31 cellular contexts compared by ENCODE assay signal in the genomic region with DNA sequence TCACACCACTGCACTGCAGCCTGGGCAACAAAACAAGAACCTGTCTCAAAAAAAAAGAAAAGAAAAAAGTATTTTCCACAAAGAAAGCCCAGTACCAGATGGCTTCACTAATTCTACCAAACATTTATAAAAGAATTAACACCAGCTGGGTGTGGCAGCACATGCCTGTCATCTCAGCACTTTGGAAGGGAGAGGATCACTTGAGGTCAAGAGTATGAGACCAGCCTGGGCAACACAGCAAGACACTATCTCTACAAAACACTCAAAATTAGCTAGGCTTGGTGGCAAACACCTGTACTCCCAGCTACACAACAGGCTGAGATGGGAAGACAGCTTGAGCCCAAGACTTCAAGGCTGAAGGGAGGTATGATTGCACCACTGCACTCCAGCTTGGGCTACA. TPM values are rescaled to one million over a fixed set of nuclear protein-coding genes. Genes with fewer than 3 reads are reported as not detected.
A peak's percentile ranks its signal among the peaks of the same experiment; 100 is the strongest.
DNase-seq lines count a peak whose midpoint lies in the region; ATAC-seq, FAIRE-seq and TF ChIP-seq lines count a peak whose summit lies in the region.
"Had no signal": no experiment of that assay in that cellular context is flagged by ENCODE, and none has a peak within 500 bp of the region (broad histone marks: within the 10 kb centered on the region; RNA-seq: fewer than 3 reads in every experiment).

No MANE protein-coding gene starts in this region.

- no peaks in the 10 kb centered on the region for H3F3A ChIP-seq in neural progenitor cell (ENCODE audit: low read depth)

- no peak overlapping the region for H3K4me3 Mint-ChIP-seq in activated CD8-positive, alpha-beta T cell treated with anti-CD3 and anti-CD28 coated beads for 36 hours
- no peak overlapping the region for H3K4me3 Mint-ChIP-seq in activated CD8-positive, alpha-beta T cell treated with anti-CD3 and anti-CD28 coated beads, Interleukin-2, amount 10 ng/mL, durations not matched to agents 7 days and 5 days
- no peak overlapping the region for H3K4me3 Mint-ChIP-seq in CD8-positive, alpha-beta T cell
- H3K4me3 Mint-ChIP-seq in naive thymus-derived CD8-positive, alpha-beta T cell: peak overlapping the region in 2 of 10 donors; percentile 2 to 40
- H3K4me3 Mint-ChIP-seq in neural progenitor cell: no peak overlapping the region
- H3K4me3 Mint-ChIP-seq: activated T-cell treated with anti-CD3 and anti-CD28 coated beads, Interleukin-2, amount 50 U/mL, for 72 hours; H9; T-helper 2 cell treated with Interferon-gamma antibody and Interleukin-4, amounts not matched to agents 5 μg/mL and 100 μg/mL, for 36 hours had no signal

- H3K9ac ChIP-seq in K562 (ENCODE audit: insufficient read depth in 1 of 2, low read depth in 2 of 2, low read length in 2 of 2) (peak overlapping the region in 1 of 2 experiments; percentile 10; a peak in 1 of 4 replicates), neural progenitor cell (no peak overlapping the region)

- H3K27ac ChIP-seq in CD8-positive, alpha-beta T cell (ENCODE audit: low read depth, low read length): no peak overlapping the region
- H3K27ac ChIP-seq in K562 (ENCODE audit: extremely low read depth, low read depth, low read length) (no peak overlapping the region), neural progenitor cell (no peak overlapping the region)
- H3K27ac ChIP-seq: breast epithelium, sigmoid colon, thoracic aorta had no signal

- no TSS peak for BruUV-seq in K562 (replicated peaks; lab: Mats Ljungman, UMichigan)

- peaks cover 7% of the 10 kb centered on the region for H3K4me1 ChIP-seq in CD8-positive, alpha-beta T cell (ENCODE audit: insufficient read depth, low read length)
- H3K4me1 ChIP-seq in K562 (replicated peaks in 1 of 2; ENCODE audit: control insufficient read depth in 2 of 2, insufficient read depth in 2 of 2, low read length in 2 of 2): no peaks in the 10 kb centered on the region; a peak in 2 of 5 replicates
- no peaks in the 10 kb centered on the region for H3K4me1 ChIP-seq in neural progenitor cell
- H3K4me1 ChIP-seq: breast epithelium had no signal

- H4K20me1 ChIP-seq in K562 (replicated peaks; ENCODE audit: control insufficient read depth, insufficient read depth, low read length) (no peaks in the 10 kb centered on the region; the same call in 1 of the 2 replicates), neural progenitor cell (ENCODE audit: low read depth) (peaks cover 76% of the 10 kb centered on the region)

- H3K9me1 ChIP-seq in K562 (ENCODE audit: control insufficient read depth, insufficient read depth, low read length): no peaks in the 10 kb centered on the region

- no peaks in the 10 kb centered on the region for H3K27me3 Mint-ChIP-seq in activated CD8-positive, alpha-beta T cell treated with anti-CD3 and anti-CD28 coated beads for 36 hours
- no peaks in the 10 kb centered on the region for H3K27me3 Mint-ChIP-seq in activated CD8-positive, alpha-beta T cell treated with anti-CD3 and anti-CD28 coated beads, Interleukin-2, amount 10 ng/mL, durations not matched to agents 7 days and 5 days (ENCODE audit: low read depth)
- H3K27me3 Mint-ChIP-seq in CD8-positive, alpha-beta T cell (ENCODE audit: low read depth): no peaks in the 10 kb centered on the region
- H3K27me3 Mint-ChIP-seq in naive thymus-derived CD8-positive, alpha-beta T cell: no peaks in the 10 kb centered on the region
- H3K27me3 Mint-ChIP-seq in neural progenitor cell (ENCODE audit: insufficient read depth, low read depth): no peaks in the 10 kb centered on the region
- H3K27me3 Mint-ChIP-seq: progenitor cell of endocrine pancreas had no signal

- peaks cover 66% of the 10 kb centered on the region for H3K4me1 Mint-ChIP-seq in activated CD8-positive, alpha-beta T cell treated with anti-CD3 and anti-CD28 coated beads for 36 hours (ENCODE audit: low read depth)
- H3K4me1 Mint-ChIP-seq in activated CD8-positive, alpha-beta T cell treated with anti-CD3 and anti-CD28 coated beads, Interleukin-2, amount 10 ng/mL, durations not matched to agents 7 days and 5 days (ENCODE audit: low read depth): peaks cover 7% of the 10 kb centered on the region
- peaks cover 77% of the 10 kb centered on the region for H3K4me1 Mint-ChIP-seq in CD8-positive, alpha-beta T cell (ENCODE audit: low read depth)
- peaks cover 40 to 82% (median 79%) of the 10 kb centered on the region in 4 donors for H3K4me1 Mint-ChIP-seq in naive thymus-derived CD8-positive, alpha-beta T cell
- H3K4me1 Mint-ChIP-seq in neural progenitor cell: peaks cover 2% of the 10 kb centered on the region

- no peak for TF ChIP-seq RAD21 in K562 (CRISPR knock-in tag; conservative IDR thresholded peaks at IDR 0.05 in 1 of 2, IDR thresholded peaks at IDR 0.05 in 1 of 2)

- H3K27ac Mint-ChIP-seq in activated CD8-positive, alpha-beta T cell treated with anti-CD3 and anti-CD28 coated beads for 36 hours: peak overlapping the region; percentile 23
- no peak overlapping the region for H3K27ac Mint-ChIP-seq in activated CD8-positive, alpha-beta T cell treated with anti-CD3 and anti-CD28 coated beads, Interleukin-2, amount 10 ng/mL, durations not matched to agents 7 days and 5 days
- H3K27ac Mint-ChIP-seq in CD8-positive, alpha-beta T cell: peak overlapping the region; percentile 73
- H3K27ac Mint-ChIP-seq in naive thymus-derived CD8-positive, alpha-beta T cell: peak overlapping the region in 6 of 10 donors; percentile 2 to 77 (median 26)
- H3K27ac Mint-ChIP-seq in neural progenitor cell: no peak overlapping the region
- H3K27ac Mint-ChIP-seq: activated T-cell treated with anti-CD3 and anti-CD28 coated beads, Interleukin-2, amount 50 U/mL, for 72 hours; progenitor cell of endocrine pancreas; T-helper 2 cell treated with Interferon-gamma antibody and Interleukin-4, amounts not matched to agents 5 μg/mL and 100 μg/mL, for 36 hours had no signal

- peaks cover 15% of the 10 kb centered on the region for H3K36me3 Mint-ChIP-seq in activated CD8-positive, alpha-beta T cell treated with anti-CD3 and anti-CD28 coated beads for 36 hours (ENCODE audit: low read depth)
- H3K36me3 Mint-ChIP-seq in activated CD8-positive, alpha-beta T cell treated with anti-CD3 and anti-CD28 coated beads, Interleukin-2, amount 10 ng/mL, durations not matched to agents 7 days and 5 days (ENCODE audit: low read depth): peaks cover 15% of the 10 kb centered on the region
- peaks cover 25% of the 10 kb centered on the region for H3K36me3 Mint-ChIP-seq in CD8-positive, alpha-beta T cell
- peaks cover 0 to 35% (median 6%) of the 10 kb centered on the region in 3 donors for H3K36me3 Mint-ChIP-seq in naive thymus-derived CD8-positive, alpha-beta T cell
- H3K36me3 Mint-ChIP-seq in neural progenitor cell: peaks cover 36% of the 10 kb centered on the region

- H2AFZ ChIP-seq in K562 (ENCODE audit: low read depth, low read length) (no peak overlapping the region), neural progenitor cell (replicated peaks) (no peak overlapping the region)

- no peaks in the 10 kb centered on the region for H3K9me3 ChIP-seq in CD8-positive, alpha-beta T cell (ENCODE audit: low read length)
- H3K9me3 ChIP-seq in K562 (replicated peaks; ENCODE audit: control insufficient read depth, insufficient read depth, low read depth, low read length) (no peaks in the 10 kb centered on the region), neural progenitor cell (ENCODE audit: low read depth) (no peaks in the 10 kb centered on the region)
- H3K9me3 ChIP-seq: breast epithelium, heart right ventricle, MG63, sigmoid colon, thoracic aorta had no signal

- no peak overlapping the region for H3K4me2 ChIP-seq in K562 (ENCODE audit: insufficient read depth, low read length)
- no peak overlapping the region for H3K4me2 ChIP-seq in neural progenitor cell

- no peak for DNase-seq in activated CD8-positive, alpha-beta T cell treated with anti-CD3 and anti-CD28 coated beads for 36 hours
- no peak for DNase-seq in activated CD8-positive, alpha-beta T cell treated with anti-CD3 and anti-CD28 coated beads, Interleukin-2, amount 10 ng/mL, durations not matched to agents 7 days and 5 days
- DNase-seq in CD8-positive, alpha-beta T cell: no peak
- DNase-seq in K562 (ENCODE audit: extremely low read depth in 1 of 4, low spot score in 3 of 4): peak in 1 of 4 experiments; percentile 14
- DNase-seq in naive thymus-derived CD8-positive, alpha-beta T cell: no peak
- no peak for DNase-seq in NCI-H774 (lab: John Stamatoyannopoulos, UW)
- DNase-seq in LoVo (ENCODE audit: low spot score): no peak
- no peak for DNase-seq in neural progenitor cell (ENCODE audit: low spot score)
- DNase-seq: activated CD4-positive, alpha-beta T cell treated with anti-CD3 and anti-CD28 coated beads for 4 hours; activated naive CD4-positive, alpha-beta T cell treated with Interleukin-2 at 50 U/mL for 16 hours; activated T-cell treated with anti-CD3 and anti-CD28 coated beads, Interleukin-2, amount 50 U/mL, for 72 hours; AML-193; DMS153; effector CD8-positive, alpha-beta T cell; foreskin fibroblast; H9; heart right ventricle; mammary epithelial cell; MG63; NCI-H146; NCI-H446; sigmoid colon; stimulated activated CD4-positive, alpha-beta T cell treated with anti-CD3 and anti-CD28 coated beads, Interleukin-4, amount 100 ng/mL, for 4 hours; stimulated activated naive CD4-positive, alpha-beta T cell had no signal

- H3K9me3 Mint-ChIP-seq in activated CD8-positive, alpha-beta T cell treated with anti-CD3 and anti-CD28 coated beads for 36 hours: peaks cover 4% of the 10 kb centered on the region
- H3K9me3 Mint-ChIP-seq in activated CD8-positive, alpha-beta T cell treated with anti-CD3 and anti-CD28 coated beads, Interleukin-2, amount 10 ng/mL, durations not matched to agents 7 days and 5 days (ENCODE audit: insufficient read depth): no peaks in the 10 kb centered on the region
- no peaks in the 10 kb centered on the region for H3K9me3 Mint-ChIP-seq in CD8-positive, alpha-beta T cell
- H3K9me3 Mint-ChIP-seq in naive thymus-derived CD8-positive, alpha-beta T cell: peaks cover 0 to 2% (median 0%) of the 10 kb centered on the region in 9 donors
- peaks cover 32% of the 10 kb centered on the region for H3K9me3 Mint-ChIP-seq in neural progenitor cell

- no peak for TF ChIP-seq POLR2A in K562 (conservative IDR thresholded peaks at IDR 0.05)

- in situ Hi-C loops in K562 (cut with MboI): no loop called here

- no peak for TF ChIP-seq EP300 in K562 (IDR thresholded peaks at IDR 0.05; ENCODE audit: low read length)

- H3K36me3 ChIP-seq in CD8-positive, alpha-beta T cell (ENCODE audit: insufficient read depth, low read length): no peaks in the 10 kb centered on the region
- 0 out of 3 replicates have a peak, but pooled peaks cover 4% of the 10 kb centered on the region for H3K36me3 ChIP-seq in K562 (ENCODE audit: control insufficient read depth, insufficient read depth, low read length)
- H3K36me3 ChIP-seq in neural progenitor cell: peaks cover 4% of the 10 kb centered on the region
- H3K36me3 ChIP-seq: breast epithelium, sigmoid colon, thoracic aorta had no signal

- intact Hi-C loops in activated CD8-positive, alpha-beta T cell treated with anti-CD3 and anti-CD28 coated beads for 36 hours (cut with micrococcal nuclease): no loop called here
- intact Hi-C loops in CD8-positive, alpha-beta T cell (cut with DNase I, micrococcal nuclease): no loop called here
- intact Hi-C loops in K562 (cut with micrococcal nuclease): no loop called here

- H3K79me2 ChIP-seq in K562 (ENCODE audit: control insufficient read depth, insufficient read depth, low read length): peaks cover 92% of the 10 kb centered on the region
- peaks cover 100% of the 10 kb centered on the region for H3K79me2 ChIP-seq in neural progenitor cell (ENCODE audit: low read depth)

- CTCF ChIA-PET in activated CD8-positive, alpha-beta T cell treated with anti-CD3 and anti-CD28 coated beads for 36 hours (lab: Charles Lee): interaction anchor here (1.6 kb wide), 1 partner anchor 18 kb away, joined by 6 read pairs; no protein-coding TSS in a partner anchor
- CTCF ChIA-PET in activated CD8-positive, alpha-beta T cell treated with anti-CD3 and anti-CD28 coated beads, Interleukin-2, amount 10 ng/mL, durations not matched to agents 7 days and 5 days (lab: Charles Lee): interaction anchor here (1.3 kb wide), 1 partner anchor 17 kb away, joined by 3 read pairs; no protein-coding TSS in a partner anchor
- CTCF ChIA-PET in CD8-positive, alpha-beta T cell (lab: Charles Lee): no interaction called here
- CTCF ChIA-PET in K562 (lab: Yijun Ruan, JAX; ENCODE audit: low intra/inter-chr PET ratio): interaction anchor here (0.6 kb wide), 1 partner anchor 239 kb away, joined by 3 read pairs; no protein-coding TSS in a partner anchor

- POLR2A ChIA-PET in activated CD8-positive, alpha-beta T cell treated with anti-CD3 and anti-CD28 coated beads for 36 hours (lab: Charles Lee): no interaction called here
- POLR2A ChIA-PET in activated CD8-positive, alpha-beta T cell treated with anti-CD3 and anti-CD28 coated beads, Interleukin-2, amount 10 ng/mL, durations not matched to agents 7 days and 5 days (lab: Charles Lee): no interaction called here
- POLR2A ChIA-PET in CD8-positive, alpha-beta T cell (lab: Charles Lee): no interaction called here
- POLR2A ChIA-PET in K562 (lab: Yijun Ruan, JAX): interaction anchor here (0.8 to 1.7 kb wide), 3 partner anchors 9 to 19 kb away, joined by 3 to 6 read pairs (median 5); no protein-coding TSS in a partner anchor
- POLR2A ChIA-PET in naive thymus-derived CD8-positive, alpha-beta T cell (lab: Charles Lee): interaction anchor here (0.7 kb wide), 1 partner anchor 12 kb away, joined by 3 read pairs; no protein-coding TSS in a partner anchor

- H3K4me3 ChIP-seq in CD8-positive, alpha-beta T cell (ENCODE audit: low read depth, low read length): no peak overlapping the region
- H3K4me3 ChIP-seq in K562 (no peak overlapping the region), neural progenitor cell (no peak overlapping the region)
- H3K4me3 ChIP-seq: breast epithelium, heart right ventricle, MG63, sigmoid colon, thoracic aorta had no signal

- ATAC-seq in activated CD8-positive, alpha-beta T cell treated with anti-CD3 and anti-CD28 coated beads for 36 hours: no peak
- ATAC-seq in activated CD8-positive, alpha-beta T cell treated with anti-CD3 and anti-CD28 coated beads, Interleukin-2, amount 10 ng/mL, durations not matched to agents 7 days and 5 days: no peak
- ATAC-seq in CD8-positive, alpha-beta T cell: no peak
- ATAC-seq in K562: peak; percentile 69
- no peak for ATAC-seq in naive thymus-derived CD8-positive, alpha-beta T cell
- ATAC-seq: heart right ventricle had no signal

- no peak for TF ChIP-seq CTCF in activated CD8-positive, alpha-beta T cell treated with anti-CD3 and anti-CD28 coated beads for 36 hours (IDR thresholded peaks at IDR 0.05)
- TF ChIP-seq CTCF in CD8-positive, alpha-beta T cell (IDR thresholded peaks at IDR 0.05): no peak
- no peak for TF ChIP-seq CTCF in K562 (IDR thresholded peaks at IDR 0.05 in 2 of 3, conservative IDR thresholded peaks at IDR 0.05 in 1 of 3; ENCODE audit: insufficient read depth in 2 of 3, low read depth in 1 of 3, low read length in 3 of 3)
- no peak for TF ChIP-seq CTCF in neural progenitor cell (IDR thresholded peaks at IDR 0.05)

- no peaks in the 10 kb centered on the region for H3K27me3 ChIP-seq in CD8-positive, alpha-beta T cell (ENCODE audit: insufficient read depth, low read length)
- H3K27me3 ChIP-seq in K562 (ENCODE audit: control insufficient read depth in 2 of 2, insufficient read depth in 2 of 2, low read length in 2 of 2) (no peaks in the 10 kb centered on the region), neural progenitor cell (no peaks in the 10 kb centered on the region)
- H3K27me3 ChIP-seq: breast epithelium, heart right ventricle, MG63, sigmoid colon had no signal

- no peak for FAIRE-seq in K562 (lab: Jason Lieb, UNC)
- FAIRE-seq: colon, GM12892, urothelium cell line had no signal

RNA-seq across cellular contexts. Expression of gene RSF1, which starts 20.1 kb away (rescaled TPM):
- total RNA-seq in activated CD8-positive, alpha-beta T cell treated with anti-CD3 and anti-CD28 coated beads for 36 hours: 10 to 100 TPM; 45.4 to 47.7 TPM
- 10 to 100 TPM; 41.1 to 49.1 TPM for total RNA-seq in activated CD8-positive, alpha-beta T cell treated with anti-CD3 and anti-CD28 coated beads, Interleukin-2, amount 10 ng/mL, durations not matched to agents 7 days and 5 days
- 100 to 1,000 TPM in 1 of 2 experiments, 10 to 100 TPM in 1; 96.7 to 103 TPM for total RNA-seq in CD8-positive, alpha-beta T cell
- 47.1 and 111 TPM in 2 replicates for total RNA-seq in K562 (2011; cell fraction: chromatin; rRNA removed; ENCODE audit: low replicate concordance)
- total RNA-seq in K562 (2011; cell fraction: nucleolus; rRNA removed): 16.2 and 22.8 TPM in 2 replicates
- 55.4 and 88.9 TPM in 2 replicates for total RNA-seq in K562 (2011; cell fraction: nucleoplasm; rRNA removed)
- total RNA-seq in K562 (2014; rRNA removed) (34.7 and 45.5 TPM in 2 replicates), K562 (2014; rRNA removed; fragmentation: Illumina TruSeq; extraction: Trizol) (43.0 and 52.8 TPM in 2 replicates), K562 (2015; rRNA removed; fragmentation: Illumina TruSeq; extraction: Trizol) (34.5 and 42.8 TPM in 2 replicates), K562 (2021) (37.3 and 53.1 TPM in 2 replicates), neural progenitor cell (ENCODE audit: low replicate concordance) (84.0 and 106 TPM in 2 replicates)
- polyA plus RNA-seq in K562 (2011; rRNA removed) (25.2 and 26.3 TPM in 2 replicates), K562 (2014; fragmentation: Illumina TruSeq; extraction: Trizol) (59.2 and 63.6 TPM in 2 replicates), K562 (2014; fragmentation: Nextera tagmentation; extraction: Ambion mirVana) (10 to 100 TPM in 1 of 2 experiments, 1 to 10 TPM in 1; 9.7 to 14.4 TPM), K562 (2014; rRNA removed) (24.1 and 33.0 TPM in 2 replicates)
- polyA plus RNA-seq in K562 (2011; cell fraction: cytosol; rRNA removed): 7.2 and 13.6 TPM in 2 replicates
- 26.3 and 32.7 TPM in 2 replicates for polyA plus RNA-seq in K562 (2011; cell fraction: nucleus; rRNA removed)
- polyA plus RNA-seq in K562 (2012): 24.0 and 42.9 TPM in 2 replicates
- polyA minus RNA-seq in K562 (2011; rRNA and poly(A)+ RNA removed): 67.6 and 88.5 TPM in 2 replicates
- 26.3 and 33.4 TPM in 2 replicates for polyA minus RNA-seq in K562 (2011; cell fraction: cytosol; rRNA and poly(A)+ RNA removed)
- 16.0 and 39.0 TPM in 2 replicates for polyA minus RNA-seq in K562 (2011; cell fraction: nucleus; rRNA and poly(A)+ RNA removed)
- 100 to 1,000 TPM; 107 to 112 TPM for total RNA-seq in naive thymus-derived CD8-positive, alpha-beta T cell
- polyA plus RNA-seq in naive thymus-derived CD8-positive, alpha-beta T cell: 10 to 100 TPM; 30.6 to 33.0 (median 32.5) TPM

RNA-seq across cellular contexts. Expression of gene AAMDC, which starts 20.5 kb away (rescaled TPM):
- total RNA-seq in activated CD8-positive, alpha-beta T cell treated with anti-CD3 and anti-CD28 coated beads for 36 hours: 1 to 10 TPM; 3.7 to 4.9 TPM
- total RNA-seq in activated CD8-positive, alpha-beta T cell treated with anti-CD3 and anti-CD28 coated beads, Interleukin-2, amount 10 ng/mL, durations not matched to agents 7 days and 5 days: 10 to 100 TPM; 12.7 to 13.0 TPM
- 1 to 10 TPM; 1.4 to 2.0 TPM for total RNA-seq in CD8-positive, alpha-beta T cell
- total RNA-seq in K562 (2011; cell fraction: chromatin; rRNA removed; ENCODE audit: low replicate concordance): 5.2 TPM in 2 replicates
- 2.2 and 4.8 TPM in 2 replicates for total RNA-seq in K562 (2011; cell fraction: nucleolus; rRNA removed)
- 4.5 and 6.7 TPM in 2 replicates for total RNA-seq in K562 (2011; cell fraction: nucleoplasm; rRNA removed)
- total RNA-seq in K562 (2014; rRNA removed) (12.4 and 13.7 TPM in 2 replicates), K562 (2014; rRNA removed; fragmentation: Illumina TruSeq; extraction: Trizol) (16.7 and 18.4 TPM in 2 replicates), K562 (2015; rRNA removed; fragmentation: Illumina TruSeq; extraction: Trizol) (13.8 and 14.5 TPM in 2 replicates), K562 (2021) (10.4 and 10.6 TPM in 2 replicates), neural progenitor cell (ENCODE audit: low replicate concordance) (16.4 and 25.2 TPM in 2 replicates)
- polyA plus RNA-seq in K562 (2011; rRNA removed) (14.3 and 15.6 TPM in 2 replicates), K562 (2014; fragmentation: Illumina TruSeq; extraction: Trizol) (10.8 and 13.9 TPM in 2 replicates), K562 (2014; fragmentation: Nextera tagmentation; extraction: Ambion mirVana) (10 to 100 TPM; 37.5 to 40.6 TPM), K562 (2014; rRNA removed) (11.9 and 17.0 TPM in 2 replicates)
- polyA plus RNA-seq in K562 (2011; cell fraction: cytosol; rRNA removed): 3.4 and 12.8 TPM in 2 replicates
- 4.1 and 5.8 TPM in 2 replicates for polyA plus RNA-seq in K562 (2011; cell fraction: nucleus; rRNA removed)
- 28.7 and 40.3 TPM in 2 replicates for polyA plus RNA-seq in K562 (2012)
- 9.5 and 11.2 TPM in 2 replicates for polyA minus RNA-seq in K562 (2011; rRNA and poly(A)+ RNA removed)
- 2.7 and 5.7 TPM in 2 replicates for polyA minus RNA-seq in K562 (2011; cell fraction: cytosol; rRNA and poly(A)+ RNA removed)
- 2.8 and 4.7 TPM in 2 replicates for polyA minus RNA-seq in K562 (2011; cell fraction: nucleus; rRNA and poly(A)+ RNA removed)
- total RNA-seq in naive thymus-derived CD8-positive, alpha-beta T cell: 1 to 10 TPM; 5.2 to 6.4 TPM
- 10 to 100 TPM; 18.3 to 31.5 (median 25.0) TPM for polyA plus RNA-seq in naive thymus-derived CD8-positive, alpha-beta T cell

Comparison
In these comparisons a context has a peak if more than half of its experiments do, and no peak if none do; other contexts are left out.
1. H3K27ac Mint-ChIP-seq: peak in activated CD8-positive, alpha-beta T cell treated with anti-CD3 and anti-CD28 coated beads for 36 hours (single experiment), CD8-positive, alpha-beta T cell (single experiment) and naive thymus-derived CD8-positive, alpha-beta T cell (6 of 10); none in activated CD8-positive, alpha-beta T cell treated with anti-CD3 and anti-CD28 coated beads, Interleukin-2, amount 10 ng/mL, durations not matched to agents 7 days and 5 days (single experiment) and neural progenitor cell (single experiment).
2. POLR2A ChIA-PET loops: an anchor here in K562 (0.8 to 1.7 kb wide) and naive thymus-derived CD8-positive, alpha-beta T cell (0.7 kb wide); none called in activated CD8-positive, alpha-beta T cell treated with anti-CD3 and anti-CD28 coated beads for 36 hours, activated CD8-positive, alpha-beta T cell treated with anti-CD3 and anti-CD28 coated beads, Interleukin-2, amount 10 ng/mL, durations not matched to agents 7 days and 5 days and CD8-positive, alpha-beta T cell.